ENCODE assay signal across 1 cellular context in genomic region chr15:89329329-89330084, GRCh38.
TF ChIP-seq lines count a peak whose summit lies in the region.

No MANE protein-coding gene starts in this region.

TF ChIP-seq in GM12878, 131 proteins besides CTCF, POLR2A, EP300 and RAD21 (continued from another document):
- TF ChIP-seq IKZF2 (IDR thresholded peaks at IDR 0.05) (no peak), MAX (IDR thresholded peaks at IDR 0.05; ENCODE audit: low read depth, low read length) (no peak), GABPA (IDR thresholded peaks at IDR 0.05; ENCODE audit: low read depth) (no peak), ZNF207 (IDR thresholded peaks at IDR 0.05; ENCODE audit: borderline replicate concordance) (no peak), ELK1 (IDR thresholded peaks at IDR 0.05; ENCODE audit: low read depth, low read length) (no peak), POLR2AphosphoS5 (IDR thresholded peaks at IDR 0.05; ENCODE audit: low read length) (no peak), USF1 (IDR thresholded peaks at IDR 0.05; ENCODE audit: borderline replicate concordance, extremely low read length, insufficient read depth, low read depth, low read length) (no peak), NR2C1 (IDR thresholded peaks at IDR 0.05) (no peak)
TF ChIP-seq in GM12878: peak in this region for 0.
